ENCODE assay signal across 14 cellular contexts in the genomic region with DNA sequence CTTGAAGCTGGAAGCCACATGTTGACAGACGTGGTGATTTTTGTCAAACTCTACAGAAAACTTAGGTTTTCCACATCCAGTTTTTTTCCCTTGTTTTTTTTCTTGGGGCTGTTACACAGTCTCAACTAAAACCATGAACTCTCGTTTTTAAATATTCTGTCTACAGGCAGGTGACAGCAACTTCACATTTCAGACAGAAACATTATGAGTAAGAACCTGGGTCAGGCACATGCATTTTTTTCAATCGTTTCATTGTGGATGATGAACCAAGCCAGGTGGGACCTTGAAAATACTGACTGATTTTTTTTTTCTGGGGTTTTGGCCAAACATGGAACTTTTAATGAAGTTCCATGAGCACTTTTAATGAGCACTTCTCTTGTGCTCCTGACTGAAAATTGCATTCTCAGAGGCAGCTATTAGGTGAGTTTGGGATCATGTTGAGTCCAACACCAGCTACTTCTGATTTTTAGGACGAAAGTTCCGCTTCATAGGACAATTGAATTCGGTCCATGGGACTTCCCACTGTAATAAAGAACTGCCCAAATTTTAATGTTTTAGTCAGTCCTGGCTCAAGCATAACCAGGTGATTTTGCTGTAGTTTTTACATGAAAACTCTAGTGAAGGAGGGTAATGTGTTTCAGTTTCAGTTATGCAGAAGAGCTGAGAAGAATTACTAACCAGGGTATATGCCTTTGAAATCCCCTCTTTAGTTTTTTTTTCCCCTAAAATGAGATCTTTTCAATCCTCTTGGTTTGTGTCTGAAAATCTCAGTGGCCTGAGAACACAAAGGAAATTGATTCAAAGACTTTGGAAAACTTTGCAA.
DNase-seq lines count a peak whose midpoint lies in the region; ATAC-seq, FAIRE-seq and TF ChIP-seq lines count a peak whose summit lies in the region.
"Had no signal": no experiment of that assay in that cellular context is flagged by ENCODE, and none has a peak within 500 bp of the region (broad histone marks: within the 10 kb centered on the region; RNA-seq: fewer than 3 reads in every experiment).

No MANE protein-coding gene starts in this region.

- H3K4me3 ChIP-seq in GM12878, result no peak overlapping the region

- intact Hi-C loops in GM12878 (cut with micrococcal nuclease; ENCODE audit: unreplicated experiment), result no loop called here

- RAD21 ChIA-PET in GM12878 (lab: Charles Lee; ENCODE audit: unreplicated experiment), result interaction anchor here (1.4 to 3.6 kb wide), 2 partner anchors 9 to 17 kb away, joined by 7 to 37 read pairs; no protein-coding TSS in a partner anchor

- no peak overlapping the region for H3K27ac Mint-ChIP-seq in activated T-cell treated with anti-CD3 and anti-CD28 coated beads, Interleukin-2, amount 50 U/mL, for 24 hours
- no peak overlapping the region for H3K27ac Mint-ChIP-seq in mesothelial cell of epicardium
- H3K27ac Mint-ChIP-seq: CD4-positive, alpha-beta T cell had no signal

- no peaks in the 10 kb centered on the region for H3K36me3 Mint-ChIP-seq in activated T-cell treated with anti-CD3 and anti-CD28 coated beads, Interleukin-2, amount 50 U/mL, for 24 hours (ENCODE audit: low read depth)
- no peaks in the 10 kb centered on the region for H3K36me3 Mint-ChIP-seq in mesothelial cell of epicardium

- DNase-seq in GM12878 (ENCODE audit: low read depth, low spot score), result no peak
- no peak for DNase-seq in ureter (ENCODE audit: low spot score)
- no peak for DNase-seq in activated T-cell treated with anti-CD3 and anti-CD28 coated beads, Interleukin-2, amount 50 U/mL, for 24 hours
- no peak for DNase-seq in mesothelial cell of epicardium (ENCODE audit: low spot score in 2 of 2, unreplicated experiment in 2 of 2)
- DNase-seq: activated gamma-delta T cell; CD4-positive, alpha-beta T cell; left cardiac atrium; NCI-H2171 treated with DMSO at 0.1 percent for 48 hours; T-helper 1 cell had no signal

- H3K79me2 ChIP-seq in GM12878 (ENCODE audit: control insufficient read depth, insufficient read depth, low read length), result no peaks in the 10 kb centered on the region

- no peaks in the 10 kb centered on the region for H3K27me3 ChIP-seq in GM12878 (replicated peaks in 1 of 2; ENCODE audit: control insufficient read depth in 2 of 2, insufficient read depth in 2 of 2, low read length in 1 of 2)

- peak overlapping the region; percentile 62; the same call in 1 of the 2 replicates for H3K27ac ChIP-seq in GM12878 (ENCODE audit: control insufficient read depth, insufficient read depth)

- no peak overlapping the region for H3K4me3 Mint-ChIP-seq in activated T-cell treated with anti-CD3 and anti-CD28 coated beads, Interleukin-2, amount 50 U/mL, for 24 hours
- no peak overlapping the region for H3K4me3 Mint-ChIP-seq in mesothelial cell of epicardium
- H3K4me3 Mint-ChIP-seq: CD4-positive, alpha-beta T cell had no signal

- H4K20me1 ChIP-seq in GM12878 (ENCODE audit: control insufficient read depth, insufficient read depth), result no peaks in the 10 kb centered on the region

- FAIRE-seq in GM12878 (lab: Jason Lieb, UNC), result no peak
- FAIRE-seq: bronchial epithelial cell had no signal

- no peaks in the 10 kb centered on the region; the same call in 1 of the 2 replicates for H3K4me1 ChIP-seq in GM12878 (ENCODE audit: control insufficient read depth, insufficient read depth, low read length)

- POLR2A ChIA-PET in GM12878 (lab: Charles Lee), result interaction anchor here (1.5 to 1.8 kb wide), 2 partner anchors 19 to 21 kb away, joined by 3 to 5 read pairs; no protein-coding TSS in a partner anchor

- peak overlapping the region; percentile 30; the same call in 1 of the 2 replicates for H3K4me2 ChIP-seq in GM12878 (ENCODE audit: control insufficient read depth, insufficient read depth)

- no TSS peak for BruUV-seq in GM12878 (replicated peaks; lab: Mats Ljungman, UMichigan)

- peak overlapping the region; percentile 19; the same call in 1 of the 2 replicates for H2AFZ ChIP-seq in GM12878 (ENCODE audit: control insufficient read depth, low read depth, low read length)

- no peaks in the 10 kb centered on the region for H3K9me3 ChIP-seq in GM12878 (replicated peaks; ENCODE audit: control insufficient read depth, insufficient read depth, low read length)

- H3K4me1 Mint-ChIP-seq in activated T-cell treated with anti-CD3 and anti-CD28 coated beads, Interleukin-2, amount 50 U/mL, for 24 hours (ENCODE audit: low read depth), result no peaks in the 10 kb centered on the region
- H3K4me1 Mint-ChIP-seq in mesothelial cell of epicardium, result no peaks in the 10 kb centered on the region

- no peaks in the 10 kb centered on the region for H3K36me3 ChIP-seq in GM12878 (ENCODE audit: control insufficient read depth in 2 of 2, insufficient read depth in 2 of 2, low read length in 1 of 2)

- TF ChIP-seq CTCF in GM12878 (IDR thresholded peaks at IDR 0.05 in 2 of 3, conservative IDR thresholded peaks at IDR 0.05 in 1 of 3; ENCODE audit: control insufficient read depth in 2 of 3, extremely low read depth in 1 of 3, insufficient read depth in 1 of 3, low read depth in 3 of 3, low read length in 3 of 3) (no peak), mesothelial cell of epicardium (IDR thresholded peaks at IDR 0.05; ENCODE audit: unreplicated experiment) (no peak)

- no peak for TF ChIP-seq POLR2A in GM12878 (IDR thresholded peaks at IDR 0.05; ENCODE audit: low read depth, low read length)

- in situ Hi-C loops in GM12878 (cut with MboI), result no loop called here

- H3K9ac ChIP-seq in GM12878 (ENCODE audit: control insufficient read depth, insufficient read depth, low read length), result no peak overlapping the region; the same call in 1 of the 2 replicates

- SMC1A ChIA-PET in GM12878 (lab: Charles Lee; ENCODE audit: uncharacterized antibody, unreplicated experiment), result interaction anchor here (0.6 to 4.0 kb wide), 10 partner anchors 9 to 377 kb away, joined by 3 to 43 read pairs (median 4); no protein-coding TSS in a partner anchor

- TF ChIP-seq EP300 in GM12878 (IDR thresholded peaks at IDR 0.05; ENCODE audit: borderline replicate concordance in 1 of 2, control insufficient read depth in 1 of 2, low read depth in 2 of 2, low read length in 2 of 2), result no peak

- H3K9me3 Mint-ChIP-seq in activated T-cell treated with anti-CD3 and anti-CD28 coated beads, Interleukin-2, amount 50 U/mL, for 24 hours, result peaks cover 3% of the 10 kb centered on the region
- no peaks in the 10 kb centered on the region for H3K9me3 Mint-ChIP-seq in mesothelial cell of epicardium
- H3K9me3 Mint-ChIP-seq: CD4-positive, alpha-beta T cell had no signal

- no peaks in the 10 kb centered on the region for H3K27me3 Mint-ChIP-seq in activated T-cell treated with anti-CD3 and anti-CD28 coated beads, Interleukin-2, amount 50 U/mL, for 24 hours
- peaks cover 37% of the 10 kb centered on the region for H3K27me3 Mint-ChIP-seq in mesothelial cell of epicardium (ENCODE audit: low read depth)
- H3K27me3 Mint-ChIP-seq: CD4-positive, alpha-beta T cell had no signal

- ATAC-seq in GM18873 (IDR thresholded peaks at IDR 0.05; ENCODE audit: low FRiP score, unreplicated experiment) (peak; percentile 94), GM21576 (IDR thresholded peaks at IDR 0.05; ENCODE audit: unreplicated experiment) (peak; percentile 82), HG03045 (IDR thresholded peaks at IDR 0.05; ENCODE audit: unreplicated experiment) (peak; percentile 79), GM12878 (peak; percentile 85), GM19455 (IDR thresholded peaks at IDR 0.05; ENCODE audit: unreplicated experiment) (no peak)
- ATAC-seq: left cardiac atrium had no signal

- peak; percentile 0; the same call in 1 of the 2 replicates for TF ChIP-seq RAD21 in GM12878 (IDR thresholded peaks at IDR 0.05; ENCODE audit: insufficient read depth, low read depth, low read length)

- CTCF ChIA-PET in GM12878 (lab: Yijun Ruan, JAX), result interaction anchor here (0.6 to 2.7 kb wide), 8 partner anchors 9 to 375 kb away, joined by 3 to 17 read pairs (median 3); partner anchors contain the start of gene ICE1

- WGBS in GM12878 (ENCODE audit: insufficient coverage, insufficient replicate concordance, low lambda C conversion rate, missing lambda C conversion rate), result 2% methylated on average over 6 of the region's 6 CpGs

TF ChIP-seq in GM12878, 131 proteins besides CTCF, POLR2A, EP300 and RAD21 (continues in another document):
- TF ChIP-seq BHLHE40 (IDR thresholded peaks at IDR 0.05; ENCODE audit: borderline replicate concordance in 1 of 2, low read depth in 2 of 2, low read length in 1 of 2), result peak in 1 of 2 experiments; percentile 27; a peak in 2 of 4 replicates
- TF ChIP-seq, protein P1, sequence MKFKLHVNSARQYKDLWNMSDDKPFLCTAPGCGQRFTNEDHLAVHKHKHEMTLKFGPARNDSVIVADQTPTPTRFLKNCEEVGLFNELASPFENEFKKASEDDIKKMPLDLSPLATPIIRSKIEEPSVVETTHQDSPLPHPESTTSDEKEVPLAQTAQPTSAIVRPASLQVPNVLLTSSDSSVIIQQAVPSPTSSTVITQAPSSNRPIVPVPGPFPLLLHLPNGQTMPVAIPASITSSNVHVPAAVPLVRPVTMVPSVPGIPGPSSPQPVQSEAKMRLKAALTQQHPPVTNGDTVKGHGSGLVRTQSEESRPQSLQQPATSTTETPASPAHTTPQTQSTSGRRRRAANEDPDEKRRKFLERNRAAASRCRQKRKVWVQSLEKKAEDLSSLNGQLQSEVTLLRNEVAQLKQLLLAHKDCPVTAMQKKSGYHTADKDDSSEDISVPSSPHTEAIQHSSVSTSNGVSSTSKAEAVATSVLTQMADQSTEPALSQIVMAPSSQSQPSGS (IDR thresholded peaks at IDR 0.05; ENCODE audit: low read length), result peak; percentile 45; the same call in 1 of the 2 replicates
- TF ChIP-seq, protein P2, sequence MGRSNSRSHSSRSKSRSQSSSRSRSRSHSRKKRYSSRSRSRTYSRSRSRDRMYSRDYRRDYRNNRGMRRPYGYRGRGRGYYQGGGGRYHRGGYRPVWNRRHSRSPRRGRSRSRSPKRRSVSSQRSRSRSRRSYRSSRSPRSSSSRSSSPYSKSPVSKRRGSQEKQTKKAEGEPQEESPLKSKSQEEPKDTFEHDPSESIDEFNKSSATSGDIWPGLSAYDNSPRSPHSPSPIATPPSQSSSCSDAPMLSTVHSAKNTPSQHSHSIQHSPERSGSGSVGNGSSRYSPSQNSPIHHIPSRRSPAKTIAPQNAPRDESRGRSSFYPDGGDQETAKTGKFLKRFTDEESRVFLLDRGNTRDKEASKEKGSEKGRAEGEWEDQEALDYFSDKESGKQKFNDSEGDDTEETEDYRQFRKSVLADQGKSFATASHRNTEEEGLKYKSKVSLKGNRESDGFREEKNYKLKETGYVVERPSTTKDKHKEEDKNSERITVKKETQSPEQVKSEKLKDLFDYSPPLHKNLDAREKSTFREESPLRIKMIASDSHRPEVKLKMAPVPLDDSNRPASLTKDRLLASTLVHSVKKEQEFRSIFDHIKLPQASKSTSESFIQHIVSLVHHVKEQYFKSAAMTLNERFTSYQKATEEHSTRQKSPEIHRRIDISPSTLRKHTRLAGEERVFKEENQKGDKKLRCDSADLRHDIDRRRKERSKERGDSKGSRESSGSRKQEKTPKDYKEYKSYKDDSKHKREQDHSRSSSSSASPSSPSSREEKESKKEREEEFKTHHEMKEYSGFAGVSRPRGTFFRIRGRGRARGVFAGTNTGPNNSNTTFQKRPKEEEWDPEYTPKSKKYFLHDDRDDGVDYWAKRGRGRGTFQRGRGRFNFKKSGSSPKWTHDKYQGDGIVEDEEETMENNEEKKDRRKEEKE (IDR thresholded peaks at IDR 0.05), result no peak
- TF ChIP-seq FOXM1 (IDR thresholded peaks at IDR 0.05; ENCODE audit: low read depth, low read length), result peak; percentile 54; the same call in 1 of the 2 replicates
